Comparison of ENCODE assay signal across 34 cellular contexts in the genomic region with DNA sequence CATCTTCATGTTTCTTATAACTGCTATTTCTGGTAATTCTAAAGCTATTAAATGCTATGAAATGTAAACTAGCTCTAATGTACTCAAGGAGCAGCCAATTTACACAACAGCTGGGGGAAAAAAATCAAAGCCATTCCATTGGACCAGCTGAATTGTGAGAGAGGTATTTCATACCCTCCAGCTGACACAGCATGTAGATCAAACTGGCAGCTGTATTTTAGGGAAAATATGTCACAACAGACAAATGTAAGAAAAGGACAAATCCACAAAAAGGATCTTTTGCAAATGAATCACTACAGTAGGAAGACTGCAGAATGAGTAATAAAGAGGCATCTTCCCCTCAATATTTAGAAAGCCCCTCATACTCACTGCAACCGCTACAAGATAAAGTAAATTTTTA.
A peak's percentile ranks its signal among the peaks of the same experiment; 100 is the strongest.
DNase-seq lines count a peak whose midpoint lies in the region; ATAC-seq, FAIRE-seq and TF ChIP-seq lines count a peak whose summit lies in the region.
"Had no signal": no experiment of that assay in that cellular context is flagged by ENCODE, and none has a peak within 500 bp of the region (broad histone marks: within the 10 kb centered on the region; RNA-seq: fewer than 3 reads in every experiment).

No MANE protein-coding gene starts in this region.

- no peak for ATAC-seq in HG03025 (IDR thresholded peaks at IDR 0.05; ENCODE audit: low FRiP score, unreplicated experiment)
- ATAC-seq: activated CD8-positive, alpha-beta memory T cell treated with anti-CD3 and anti-CD28 coated beads, Interleukin-2, amount 10 ng/mL, durations not matched to agents 7 days and 5 days; PC-3; right cardiac atrium; Right ventricle myocardium inferior; stimulated activated memory B cell treated with anti-CD40 and anti-IgM and Interleukin-4, amounts not matched to agents 10 μg/mL and 1 μg/mL and 100 μg/mL, for 72 hours had no signal

- H3K9me3 ChIP-seq in MM.1S (replicated peaks; ENCODE audit: insufficient read depth, low read length) = no peaks in the 10 kb centered on the region
- H3K9me3 ChIP-seq: adrenal gland, esophagus squamous epithelium had no signal

- H3F3A ChIP-seq in MM.1S (ENCODE audit: insufficient read depth, low read length) = no peaks in the 10 kb centered on the region

- H3K9me2 ChIP-seq in MM.1S (replicated peaks; ENCODE audit: insufficient read depth, low read length) = no peaks in the 10 kb centered on the region

- no peak overlapping the region for H3K9ac ChIP-seq in MM.1S (ENCODE audit: low read length)
- H3K9ac ChIP-seq: BLaER1 treated with 17β-estradiol and CSF1 and Interleukin-3, amounts not matched to agents 10 nM and 100 nM; parathyroid adenoma had no signal

- peak; percentile 26 for FAIRE-seq in HTR-8/SVneo (lab: Jason Lieb, UNC)
- FAIRE-seq: endometrium, H54, keratinocyte had no signal

- TF ChIP-seq CTCF in brain microvascular endothelial cell (IDR thresholded peaks at IDR 0.05; ENCODE audit: low read depth, low read length, missing control alignments) (no peak), MM.1S (IDR thresholded peaks at IDR 0.05; ENCODE audit: low read length) (no peak)

- DNase-seq in AG08395 (ENCODE audit: low spot score) (peak; percentile 14), HTR-8/SVneo (ENCODE audit: insufficient read length, low spot score) (no peak), brain microvascular endothelial cell (peak; percentile 48), myocyte (ENCODE audit: low read depth) (peak; percentile 45), MM.1S (no peak), NK-92 (lab: John Stamatoyannopoulos, UW; ENCODE audit: unreplicated experiment) (no peak), DMS79 treated with DMSO at 0.1 percent for 48 hours (lab: John Stamatoyannopoulos, UW) (no peak)
- DNase-seq: ACHN; activated CD4-positive, alpha-beta T cell treated with anti-CD3 and anti-CD28 coated beads, Interleukin-2, amount 10 ng/mL, durations not matched to agents 7 days and 5 days; activated CD8-positive, alpha-beta memory T cell treated with anti-CD3 and anti-CD28 coated beads, Interleukin-2, amount 10 ng/mL, durations not matched to agents 7 days and 5 days; activated naive CD4-positive, alpha-beta T cell; activated T-cell treated with anti-CD3 and anti-CD28 coated beads, Interleukin-2, amount 50 U/mL, for 48 hours; adrenal gland; COR-L47; esophagus squamous epithelium; NCI-H1105 treated with DMSO at 0.1 percent for 48 hours; NCI-H1930; NCI-H524 treated with DMSO at 0.1 percent for 48 hours; nephron progenitor cell; NK-92 treated with Interleukin-12 subunit alpha and Interleukin-12 subunit beta, amount 100 ng/mL, for 24 hours; right cardiac atrium; stimulated activated CD4-positive, alpha-beta T cell treated with anti-CD3 and anti-CD28 coated beads, Interleukin-4, amount 100 ng/mL, for 4 hours; substantia nigra; T1000 had no signal

- H2AFZ ChIP-seq in MM.1S (ENCODE audit: low read length) = no peak overlapping the region
- H2AFZ ChIP-seq: parathyroid adenoma had no signal

- in situ Hi-C loops in brain microvascular endothelial cell (cut with HindIII; ENCODE audit: low pct_ligation_motif_present, low sequenced_read_pairs) = no loop called here

- H3K4me2 ChIP-seq in MM.1S (ENCODE audit: low read depth, low read length) = no peak overlapping the region
- H3K4me2 ChIP-seq: BLaER1 treated with 17β-estradiol and CSF1 and Interleukin-3, amounts not matched to agents 10 nM and 100 nM had no signal

- H3K4me3 ChIP-seq in brain microvascular endothelial cell (ENCODE audit: low read depth, low read length) (no peak overlapping the region), MM.1S (ENCODE audit: low read length) (no peak overlapping the region)
- H3K4me3 ChIP-seq: adrenal gland; BLaER1 treated with 17β-estradiol and CSF1 and Interleukin-3, amounts not matched to agents 10 nM and 100 nM; cardiac muscle cell; esophagus squamous epithelium had no signal

- H3K27me3 ChIP-seq in brain microvascular endothelial cell (replicated peaks) (no peaks in the 10 kb centered on the region), MM.1S (replicated peaks; ENCODE audit: insufficient read depth, low read length) (no peaks in the 10 kb centered on the region)
- H3K27me3 ChIP-seq: adrenal gland, cardiac muscle cell, esophagus squamous epithelium had no signal

- 0 out of 2 replicates have a peak, but pooled peaks cover 6% of the 10 kb centered on the region for H3K4me1 ChIP-seq in MM.1S (ENCODE audit: low read length)
- H3K4me1 ChIP-seq: adrenal gland; BLaER1 treated with 17β-estradiol and CSF1 and Interleukin-3, amounts not matched to agents 10 nM and 100 nM; esophagus squamous epithelium; parathyroid adenoma had no signal

- peak overlapping the region; percentile 44 for H3K27ac ChIP-seq in brain microvascular endothelial cell
- no peak overlapping the region for H3K27ac ChIP-seq in MM.1S (ENCODE audit: low read length)
- H3K27ac ChIP-seq: adrenal gland; BLaER1 treated with 17β-estradiol and CSF1 and Interleukin-3, amounts not matched to agents 10 nM and 100 nM; cardiac muscle cell; esophagus squamous epithelium; parathyroid adenoma had no signal

- H3K36me3 ChIP-seq in brain microvascular endothelial cell (replicated peaks) (no peaks in the 10 kb centered on the region), MM.1S (replicated peaks; ENCODE audit: insufficient read depth, low read length) (no peaks in the 10 kb centered on the region)
- H3K36me3 ChIP-seq: adrenal gland; BLaER1 treated with 17β-estradiol and CSF1 and Interleukin-3, amounts not matched to agents 10 nM and 100 nM; cardiac muscle cell; esophagus squamous epithelium had no signal

- H4K20me1 ChIP-seq in MM.1S (ENCODE audit: insufficient read depth, low read length) = no peaks in the 10 kb centered on the region

- H3K79me2 ChIP-seq in MM.1S (ENCODE audit: low read length) = no peaks in the 10 kb centered on the region
- H3K79me2 ChIP-seq: parathyroid adenoma had no signal

Comparison
In these comparisons a context has a peak if more than half of its experiments do, and no peak if none do; other contexts are left out.
1. DNase-seq: peak in AG08395 (single experiment), brain microvascular endothelial cell (single experiment) and myocyte (single experiment); none in HTR-8/SVneo (single experiment), MM.1S (single experiment), NK-92 (single experiment) and DMS79 treated with DMSO at 0.1 percent for 48 hours (single experiment).